1 cellular context compared by ENCODE assay signal in genomic region chr13:101258509-101258908, GRCh38.
TF ChIP-seq lines count a peak whose summit lies in the region.

No MANE protein-coding gene starts in this region.

TF ChIP-seq in SK-N-SH, 30 proteins besides CTCF, POLR2A, EP300 and RAD21:
- TF ChIP-seq ELF1 (IDR thresholded peaks at IDR 0.05) (no peak), MAX (IDR thresholded peaks at IDR 0.05; ENCODE audit: low read depth) (0 out of 2 replicates have a peak, but pooled peaks have one; percentile 4)
